ENCODE assay signal across 15 cellular contexts in the genomic region with DNA sequence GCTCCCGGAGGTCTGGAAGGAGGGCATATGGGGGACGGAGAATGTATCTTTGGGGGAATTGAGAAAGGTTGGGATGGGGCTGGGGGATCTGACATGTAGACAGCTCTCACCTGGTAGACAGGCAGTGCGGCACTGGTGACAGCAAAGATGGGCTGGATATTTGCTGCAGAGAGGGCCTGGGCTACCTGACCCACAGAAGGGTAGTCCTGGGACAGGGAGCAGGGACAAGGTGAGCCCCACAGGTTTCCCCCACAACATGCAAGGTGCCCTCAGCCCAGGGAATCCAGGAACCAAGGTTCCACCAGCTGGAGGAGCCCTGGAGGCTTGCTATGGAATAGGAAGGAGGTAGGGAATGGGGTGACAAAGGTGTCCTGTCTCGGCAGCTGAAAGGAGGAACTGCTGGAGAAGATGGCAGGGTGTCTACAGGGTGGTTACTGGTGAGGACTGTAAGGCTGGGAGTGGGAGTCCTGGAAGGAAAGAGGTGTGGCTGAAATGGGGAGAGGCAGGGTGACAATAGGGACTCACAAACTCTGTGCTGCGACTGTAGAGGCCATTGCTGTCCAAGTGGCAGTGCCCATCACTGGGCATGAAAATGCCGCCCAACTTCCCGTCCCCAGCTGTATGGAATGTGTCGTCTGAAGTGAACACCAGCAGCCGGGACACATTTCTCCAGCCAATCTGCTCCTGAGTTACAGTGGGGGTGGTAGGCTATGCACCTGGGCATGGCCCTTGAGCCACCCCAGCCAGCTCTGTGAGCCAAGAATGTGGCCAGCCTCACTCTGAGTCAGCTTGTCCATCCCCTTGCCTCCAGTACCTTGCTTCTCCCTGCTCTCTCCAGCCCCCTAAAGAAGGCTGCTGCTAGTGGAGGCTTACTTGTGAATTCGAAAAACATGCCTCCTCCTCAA. TPM values are rescaled to one million over a fixed set of nuclear protein-coding genes. Genes with fewer than 3 reads are reported as not detected.
A peak's percentile ranks its signal among the peaks of the same experiment; 100 is the strongest.
DNase-seq lines count a peak whose midpoint lies in the region; ATAC-seq, FAIRE-seq and TF ChIP-seq lines count a peak whose summit lies in the region.
"Had no signal": no experiment of that assay in that cellular context is flagged by ENCODE, and none has a peak within 500 bp of the region (broad histone marks: within the 10 kb centered on the region; RNA-seq: fewer than 3 reads in every experiment).

No MANE protein-coding gene starts in this region.

- DNase-seq in CD4-positive, alpha-beta T cell: no peak
- DNase-seq in GM12891 (ENCODE audit: insufficient read length, low spot score) (no peak), T-helper 17 cell (no peak), HepG2 (ENCODE audit: low spot score) (no peak), germinal center (ENCODE audit: low spot score) (no peak)
- DNase-seq: left ventricle myocardium inferior; NCI-H1105 treated with DMSO at 0.1 percent for 48 hours; nephron progenitor cell; stimulated activated CD4-positive, alpha-beta T cell treated with anti-CD3 and anti-CD28 coated beads, Interleukin-2, amount 100 ng/mL, for 24 hours had no signal

- 70% methylated on average over 10 of the region's 10 CpGs for WGBS in HepG2 (ENCODE audit: low lambda C conversion rate)

- peaks cover 2% of the 10 kb centered on the region; the same call in 1 of the 2 replicates for H4K20me1 ChIP-seq in HepG2 (ENCODE audit: insufficient read depth, low read length)

- no peak for ATAC-seq in CD4-positive, alpha-beta T cell (ENCODE audit: poor library complexity)
- ATAC-seq in T-helper 17 cell (no peak), HepG2 (0 out of 3 replicates have a peak, but pooled peaks have one; percentile 1), HG03175 (IDR thresholded peaks at IDR 0.05; ENCODE audit: unreplicated experiment) (no peak), HG02938 (IDR thresholded peaks at IDR 0.05; ENCODE audit: unreplicated experiment) (no peak)

- H3K4me3 Mint-ChIP-seq in CD4-positive, alpha-beta T cell: peak overlapping the region; percentile 45
- no peak overlapping the region for H3K4me3 Mint-ChIP-seq in T-helper 17 cell
- H3K4me3 Mint-ChIP-seq: dendritic cell treated with granulocyte-macrophage colony-stimulating factor and Interleukin-4, amounts not matched to agents 40 ng/mL and 50 ng/mL, for 4 days; nephron progenitor cell had no signal

- CTCF ChIA-PET in CD4-positive, alpha-beta T cell (lab: Charles Lee): interaction anchor here (1.2 to 1.4 kb wide), 3 partner anchors 18 to 36 kb away, joined by 3 to 4 read pairs (median 4); no protein-coding TSS in a partner anchor
- CTCF ChIA-PET in HepG2 (lab: Yijun Ruan, JAX; ENCODE audit: low intra/inter-chr PET ratio, low total read pairs): no interaction called here

- H3K9me3 Mint-ChIP-seq in CD4-positive, alpha-beta T cell: no peaks in the 10 kb centered on the region
- H3K9me3 Mint-ChIP-seq: dendritic cell treated with granulocyte-macrophage colony-stimulating factor and Interleukin-4, amounts not matched to agents 40 ng/mL and 50 ng/mL, for 4 days; nephron progenitor cell had no signal

- peaks cover 61% of the 10 kb centered on the region for H3K4me1 Mint-ChIP-seq in CD4-positive, alpha-beta T cell (ENCODE audit: low read depth)
- H3K4me1 Mint-ChIP-seq in T-helper 17 cell: peaks cover 45% of the 10 kb centered on the region
- H3K4me1 Mint-ChIP-seq: nephron progenitor cell had no signal

- no peak overlapping the region for H3K4me2 ChIP-seq in HepG2 (ENCODE audit: low read depth, low read length)

- TF ChIP-seq CTCF in CD4-positive, alpha-beta T cell (IDR thresholded peaks at IDR 0.05): no peak
- no peak for TF ChIP-seq CTCF in HepG2 (CRISPR knock-in tag; IDR thresholded peaks at IDR 0.05)

- POLR2A ChIA-PET in CD4-positive, alpha-beta T cell (lab: Charles Lee): interaction anchor here (1.1 to 2.0 kb wide), 5 partner anchors 11 to 149 kb away, joined by 3 to 18 read pairs (median 4); partner anchors contain the start of genes CSAD, ITGB7, SPRYD3 and ZNF740
- POLR2A ChIA-PET in HepG2 (lab: Yijun Ruan, JAX): interaction anchor here (0.7 to 1.6 kb wide), 7 partner anchors 13 to 130 kb away, joined by 3 to 5 read pairs (median 4); partner anchors contain the start of genes PFDN5 and SPRYD3

- FAIRE-seq in GM12891 (lab: Jason Lieb, UNC) (no peak), HepG2 (lab: Jason Lieb, UNC) (no peak)
- FAIRE-seq: GM19239 had no signal

- H3K27ac ChIP-seq in CD4-positive, alpha-beta T cell (ENCODE audit: low read depth, low read length): peak overlapping the region; percentile 73
- no peak overlapping the region for H3K27ac ChIP-seq in HepG2 (ENCODE audit: extremely low read length, insufficient read depth, low read length)
- H3K27ac ChIP-seq: left ventricle myocardium inferior, right atrium auricular region, tibial artery had no signal

- no peaks in the 10 kb centered on the region for H3K27me3 ChIP-seq in CD4-positive, alpha-beta T cell (ENCODE audit: control insufficient read depth, insufficient read depth, low read length)
- 0 out of 5 replicates have a peak, but pooled peaks cover 0 to 2% of the 10 kb centered on the region in 2 experiments for H3K27me3 ChIP-seq in HepG2 (ENCODE audit: control insufficient read depth in 1 of 2, insufficient read depth in 2 of 2, low read length in 2 of 2)
- H3K27me3 ChIP-seq: right atrium auricular region, tibial artery had no signal

- intact Hi-C loops in CD4-positive, alpha-beta T cell (cut with DNase I, micrococcal nuclease): loop anchor here in 1 of 2 experiments (10.0 kb wide), 1 partner anchor 131 kb away; no protein-coding TSS in a partner anchor
- intact Hi-C loops in HepG2 (cut with micrococcal nuclease; ENCODE audit: unreplicated experiment): loop anchor here (2.0 kb wide), 1 partner anchor 37 kb away; no protein-coding TSS in a partner anchor

- BruUV-seq in HepG2 (replicated peaks; lab: Mats Ljungman, UMichigan): no TSS peak

- H3K27me3 Mint-ChIP-seq in CD4-positive, alpha-beta T cell: no peaks in the 10 kb centered on the region
- H3K27me3 Mint-ChIP-seq in T-helper 17 cell: no peaks in the 10 kb centered on the region

- TF ChIP-seq EP300 in HepG2 (IDR thresholded peaks at IDR 0.05; ENCODE audit: low read depth in 2 of 2, low read length in 2 of 2) (no peak), HepG2 (CRISPR knock-in tag; IDR thresholded peaks at IDR 0.05; ENCODE audit: borderline replicate concordance) (no peak)

- in situ Hi-C loops in HepG2 (cut with HindIII; ENCODE audit: extremely low pct_ligation_motif_present, low pct_unique_long_range_greater_than_20kb): no loop called here

- H3K9me3 ChIP-seq in CD4-positive, alpha-beta T cell (ENCODE audit: control insufficient read depth, low read length): no peaks in the 10 kb centered on the region
- H3K9me3 ChIP-seq in T-helper 17 cell (ENCODE audit: control insufficient read depth, low read length, poor library complexity, severe bottlenecking): no peaks in the 10 kb centered on the region
- no peaks in the 10 kb centered on the region for H3K9me3 ChIP-seq in HepG2 (ENCODE audit: low read length)
- H3K9me3 ChIP-seq: left ventricle myocardium inferior, right atrium auricular region, tibial artery had no signal

- no peaks in the 10 kb centered on the region for H3K79me2 ChIP-seq in HepG2 (ENCODE audit: insufficient read depth, low read length)

- H3K27ac Mint-ChIP-seq in CD4-positive, alpha-beta T cell: peak overlapping the region; percentile 80
- H3K27ac Mint-ChIP-seq in T-helper 17 cell: peak overlapping the region; percentile 99
- H3K27ac Mint-ChIP-seq: dendritic cell treated with granulocyte-macrophage colony-stimulating factor and Interleukin-4, amounts not matched to agents 40 ng/mL and 50 ng/mL, for 4 days; nephron progenitor cell had no signal

- no peak for TF ChIP-seq RAD21 in HepG2 (CRISPR knock-in tag; IDR thresholded peaks at IDR 0.05)

- peaks cover 42% of the 10 kb centered on the region for H3K4me1 ChIP-seq in HepG2 (ENCODE audit: insufficient read depth, low read length)

- no peak overlapping the region for H3K9ac ChIP-seq in HepG2 (ENCODE audit: insufficient read depth, low read depth, low read length)

- peaks cover 94% of the 10 kb centered on the region for H3K36me3 Mint-ChIP-seq in CD4-positive, alpha-beta T cell (ENCODE audit: low read depth)
- H3K36me3 Mint-ChIP-seq in T-helper 17 cell (ENCODE audit: low read depth): peaks cover 16% of the 10 kb centered on the region

- no peak overlapping the region for H2AFZ ChIP-seq in HepG2 (ENCODE audit: low read length)

- H3K4me3 ChIP-seq in HepG2 (replicated peaks in 1 of 3; ENCODE audit: insufficient read depth in 1 of 3, low read depth in 2 of 3, low read length in 3 of 3): no peak overlapping the region
- H3K4me3 ChIP-seq: left ventricle myocardium inferior, right atrium auricular region, tibial artery had no signal

- H3K36me3 ChIP-seq in HepG2 (replicated peaks in 1 of 2; ENCODE audit: control insufficient read depth in 1 of 2, insufficient read depth in 2 of 2, low read length in 2 of 2): no peaks in the 10 kb centered on the region; a peak in 2 of 5 replicates
- H3K36me3 ChIP-seq: left ventricle myocardium inferior, right atrium auricular region had no signal

- TF ChIP-seq POLR2A in GM12891 (IDR thresholded peaks at IDR 0.05; ENCODE audit: low read depth, low read length) (peak; percentile 30; the same call in 1 of the 2 replicates), HepG2 (IDR thresholded peaks at IDR 0.05; ENCODE audit: insufficient read depth in 1 of 2, low read depth in 2 of 2, low read length in 2 of 2) (peak in 1 of 2 experiments; percentile 18; a peak in 1 of 4 replicates)

RNA-seq across cellular contexts. Expression of gene ITGB7, which starts 11.3 kb away (rescaled TPM):
- total RNA-seq in CD4-positive, alpha-beta T cell: 100 to 1,000 TPM; 166 to 180 TPM
- 154 TPM for polyA plus RNA-seq in GM12891 (2012; ENCODE audit: low read depth, missing spikeins)
- 100 to 1,000 TPM; 306 to 367 TPM for total RNA-seq in T-helper 17 cell
- total RNA-seq in HepG2 (2016; rRNA removed; fragmentation: Illumina TruSeq; extraction: Trizol): 0.13 and 0.18 TPM in 2 replicates
- total RNA-seq in HepG2 (2016; cell fraction: cytosol; rRNA removed; fragmentation: Illumina TruSeq; extraction: Trizol; ENCODE audit: low read depth): not detected in 2 replicates
- total RNA-seq in HepG2 (2016; cell fraction: insoluble cytoplasmic fraction; rRNA removed; fragmentation: Illumina TruSeq; extraction: Trizol): 0.32 TPM in 1 of 2 replicates, not detected in the other
- total RNA-seq in HepG2 (2016; cell fraction: membrane; rRNA removed; fragmentation: Illumina TruSeq; extraction: Trizol): not detected in 2 replicates
- total RNA-seq in HepG2 (2016; cell fraction: nucleus; rRNA removed; fragmentation: Illumina TruSeq; extraction: Trizol): not detected in 2 replicates
- polyA plus RNA-seq in HepG2 (2011; rRNA removed): 0.14 and 0.16 TPM in 2 replicates
- 0.09 and 0.13 TPM in 2 replicates for polyA plus RNA-seq in HepG2 (2011; cell fraction: cytosol; rRNA removed)
- 0.39 and 0.40 TPM in 2 replicates for polyA plus RNA-seq in HepG2 (2011; cell fraction: nucleus; rRNA removed)
- polyA plus RNA-seq in HepG2 (2012): 0.20 and 0.30 TPM in 2 replicates
- not detected in 2 replicates for polyA plus RNA-seq in HepG2 (2016; cell fraction: cytosol; fragmentation: Illumina TruSeq; extraction: Trizol; ENCODE audit: low read depth)
- 0.33 TPM in 1 of 2 replicates, not detected in the other for polyA plus RNA-seq in HepG2 (2016; cell fraction: insoluble cytoplasmic fraction; fragmentation: Illumina TruSeq; extraction: Trizol; ENCODE audit: low read depth)
- not detected in 2 replicates for polyA plus RNA-seq in HepG2 (2016; cell fraction: membrane; fragmentation: Illumina TruSeq; extraction: Trizol; ENCODE audit: low read depth)
- polyA plus RNA-seq in HepG2 (2016; cell fraction: nucleus; fragmentation: Illumina TruSeq; extraction: Trizol; ENCODE audit: insufficient read depth, low read depth): 0.20 TPM in 1 of 2 replicates, not detected in the other
- 0.40 and 2.6 TPM in 2 replicates for polyA minus RNA-seq in HepG2 (2011; rRNA and poly(A)+ RNA removed; ENCODE audit: low replicate concordance)
- polyA minus RNA-seq in HepG2 (2011; cell fraction: cytosol; rRNA and poly(A)+ RNA removed): not detected in 2 replicates
- not detected in 2 replicates for polyA minus RNA-seq in HepG2 (2011; cell fraction: nucleus; rRNA and poly(A)+ RNA removed)

RNA-seq across cellular contexts. Expression of gene CSAD, which starts 15.0 kb away (rescaled TPM):
- 10 to 100 TPM; 56.7 to 57.3 TPM for total RNA-seq in CD4-positive, alpha-beta T cell
- 8.6 TPM for polyA plus RNA-seq in GM12891 (2012; ENCODE audit: low read depth, missing spikeins)
- 10 to 100 TPM; 57.2 to 61.0 TPM for total RNA-seq in T-helper 17 cell
- 2.7 and 7.2 TPM in 2 replicates for total RNA-seq in HepG2 (2016; rRNA removed; fragmentation: Illumina TruSeq; extraction: Trizol)
- 3.9 and 6.0 TPM in 2 replicates for total RNA-seq in HepG2 (2016; cell fraction: cytosol; rRNA removed; fragmentation: Illumina TruSeq; extraction: Trizol; ENCODE audit: low read depth)
- 1.3 and 7.7 TPM in 2 replicates for total RNA-seq in HepG2 (2016; cell fraction: insoluble cytoplasmic fraction; rRNA removed; fragmentation: Illumina TruSeq; extraction: Trizol)
- total RNA-seq in HepG2 (2016; cell fraction: membrane; rRNA removed; fragmentation: Illumina TruSeq; extraction: Trizol): 2.3 TPM in 2 replicates
- total RNA-seq in HepG2 (2016; cell fraction: nucleus; rRNA removed; fragmentation: Illumina TruSeq; extraction: Trizol): 12.9 and 16.2 TPM in 2 replicates
- 23.5 and 25.2 TPM in 2 replicates for polyA plus RNA-seq in HepG2 (2011; rRNA removed)
- 4.3 and 5.6 TPM in 2 replicates for polyA plus RNA-seq in HepG2 (2011; cell fraction: cytosol; rRNA removed)
- 112 and 125 TPM in 2 replicates for polyA plus RNA-seq in HepG2 (2011; cell fraction: nucleus; rRNA removed)
- polyA plus RNA-seq in HepG2 (2012): 10.0 and 10.8 TPM in 2 replicates
- polyA plus RNA-seq in HepG2 (2016; cell fraction: cytosol; fragmentation: Illumina TruSeq; extraction: Trizol; ENCODE audit: low read depth): 0.41 and 0.44 TPM in 2 replicates
- polyA plus RNA-seq in HepG2 (2016; cell fraction: insoluble cytoplasmic fraction; fragmentation: Illumina TruSeq; extraction: Trizol; ENCODE audit: low read depth): 2.9 and 3.3 TPM in 2 replicates
- 1.2 TPM in 2 replicates for polyA plus RNA-seq in HepG2 (2016; cell fraction: membrane; fragmentation: Illumina TruSeq; extraction: Trizol; ENCODE audit: low read depth)
- 64.6 and 67.6 TPM in 2 replicates for polyA plus RNA-seq in HepG2 (2016; cell fraction: nucleus; fragmentation: Illumina TruSeq; extraction: Trizol; ENCODE audit: insufficient read depth, low read depth)
- polyA minus RNA-seq in HepG2 (2011; rRNA and poly(A)+ RNA removed; ENCODE audit: low replicate concordance): 12.1 and 29.8 TPM in 2 replicates
- polyA minus RNA-seq in HepG2 (2011; cell fraction: cytosol; rRNA and poly(A)+ RNA removed): 1.8 and 1.9 TPM in 2 replicates
- polyA minus RNA-seq in HepG2 (2011; cell fraction: nucleus; rRNA and poly(A)+ RNA removed): 20.1 and 26.4 TPM in 2 replicates

RNA-seq across cellular contexts. Expression of gene ZNF740, which starts 15.2 kb away (rescaled TPM):
- total RNA-seq in CD4-positive, alpha-beta T cell: 10 to 100 TPM; 24.4 to 24.7 TPM
- polyA plus RNA-seq in GM12891 (2012; ENCODE audit: low read depth, missing spikeins): 10.6 TPM
- total RNA-seq in T-helper 17 cell (10 to 100 TPM; 24.3 to 34.6 TPM), HepG2 (2016; rRNA removed; fragmentation: Illumina TruSeq; extraction: Trizol) (15.0 and 16.9 TPM in 2 replicates)
- total RNA-seq in HepG2 (2016; cell fraction: cytosol; rRNA removed; fragmentation: Illumina TruSeq; extraction: Trizol; ENCODE audit: low read depth): 2.4 and 4.8 TPM in 2 replicates
- 13.9 and 16.1 TPM in 2 replicates for total RNA-seq in HepG2 (2016; cell fraction: insoluble cytoplasmic fraction; rRNA removed; fragmentation: Illumina TruSeq; extraction: Trizol)
- 11.3 and 11.8 TPM in 2 replicates for total RNA-seq in HepG2 (2016; cell fraction: membrane; rRNA removed; fragmentation: Illumina TruSeq; extraction: Trizol)
- total RNA-seq in HepG2 (2016; cell fraction: nucleus; rRNA removed; fragmentation: Illumina TruSeq; extraction: Trizol): 20.9 and 23.7 TPM in 2 replicates
- polyA plus RNA-seq in HepG2 (2011; rRNA removed): 19.0 and 22.0 TPM in 2 replicates
- polyA plus RNA-seq in HepG2 (2011; cell fraction: cytosol; rRNA removed): 7.2 and 8.9 TPM in 2 replicates
- polyA plus RNA-seq in HepG2 (2011; cell fraction: nucleus; rRNA removed): 49.3 and 50.2 TPM in 2 replicates
- polyA plus RNA-seq in HepG2 (2012): 15.4 and 16.5 TPM in 2 replicates
- 1.4 and 2.0 TPM in 2 replicates for polyA plus RNA-seq in HepG2 (2016; cell fraction: cytosol; fragmentation: Illumina TruSeq; extraction: Trizol; ENCODE audit: low read depth)
- 11.3 and 12.0 TPM in 2 replicates for polyA plus RNA-seq in HepG2 (2016; cell fraction: insoluble cytoplasmic fraction; fragmentation: Illumina TruSeq; extraction: Trizol; ENCODE audit: low read depth)
- polyA plus RNA-seq in HepG2 (2016; cell fraction: membrane; fragmentation: Illumina TruSeq; extraction: Trizol; ENCODE audit: low read depth): 4.1 and 5.8 TPM in 2 replicates
- polyA plus RNA-seq in HepG2 (2016; cell fraction: nucleus; fragmentation: Illumina TruSeq; extraction: Trizol; ENCODE audit: insufficient read depth, low read depth): 21.2 and 25.1 TPM in 2 replicates
- polyA minus RNA-seq in HepG2 (2011; rRNA and poly(A)+ RNA removed; ENCODE audit: low replicate concordance): 41.0 and 77.8 TPM in 2 replicates
- 8.4 and 10.6 TPM in 2 replicates for polyA minus RNA-seq in HepG2 (2011; cell fraction: cytosol; rRNA and poly(A)+ RNA removed)
- 91.4 and 93.6 TPM in 2 replicates for polyA minus RNA-seq in HepG2 (2011; cell fraction: nucleus; rRNA and poly(A)+ RNA removed)

RNA-seq across cellular contexts. Expression of gene RARG, which starts 36.2 kb away (rescaled TPM):
- total RNA-seq in CD4-positive, alpha-beta T cell: 10 to 100 TPM; 14.0 to 15.8 TPM
- 4.0 TPM for polyA plus RNA-seq in GM12891 (2012; ENCODE audit: low read depth, missing spikeins)
- 10 to 100 TPM; 57.6 to 57.8 TPM for total RNA-seq in T-helper 17 cell
- 0.77 and 0.91 TPM in 2 replicates for total RNA-seq in HepG2 (2016; rRNA removed; fragmentation: Illumina TruSeq; extraction: Trizol)
- total RNA-seq in HepG2 (2016; cell fraction: cytosol; rRNA removed; fragmentation: Illumina TruSeq; extraction: Trizol; ENCODE audit: low read depth): 0.18 and 0.91 TPM in 2 replicates
- 0.49 and 1.3 TPM in 2 replicates for total RNA-seq in HepG2 (2016; cell fraction: insoluble cytoplasmic fraction; rRNA removed; fragmentation: Illumina TruSeq; extraction: Trizol)
- total RNA-seq in HepG2 (2016; cell fraction: membrane; rRNA removed; fragmentation: Illumina TruSeq; extraction: Trizol): 0.90 and 1.1 TPM in 2 replicates
- total RNA-seq in HepG2 (2016; cell fraction: nucleus; rRNA removed; fragmentation: Illumina TruSeq; extraction: Trizol): 0.72 and 1.5 TPM in 2 replicates
- 1.5 and 1.6 TPM in 2 replicates for polyA plus RNA-seq in HepG2 (2011; rRNA removed)
- 0.87 and 1.9 TPM in 2 replicates for polyA plus RNA-seq in HepG2 (2011; cell fraction: cytosol; rRNA removed)
- polyA plus RNA-seq in HepG2 (2011; cell fraction: nucleus; rRNA removed): 3.2 and 4.1 TPM in 2 replicates
- 0.89 and 0.92 TPM in 2 replicates for polyA plus RNA-seq in HepG2 (2012)
- 0.21 and 0.27 TPM in 2 replicates for polyA plus RNA-seq in HepG2 (2016; cell fraction: cytosol; fragmentation: Illumina TruSeq; extraction: Trizol; ENCODE audit: low read depth)
- 1.0 and 1.1 TPM in 2 replicates for polyA plus RNA-seq in HepG2 (2016; cell fraction: insoluble cytoplasmic fraction; fragmentation: Illumina TruSeq; extraction: Trizol; ENCODE audit: low read depth)
- polyA plus RNA-seq in HepG2 (2016; cell fraction: membrane; fragmentation: Illumina TruSeq; extraction: Trizol; ENCODE audit: low read depth): 0.57 and 0.81 TPM in 2 replicates
- 2.2 and 2.3 TPM in 2 replicates for polyA plus RNA-seq in HepG2 (2016; cell fraction: nucleus; fragmentation: Illumina TruSeq; extraction: Trizol; ENCODE audit: insufficient read depth, low read depth)
- polyA minus RNA-seq in HepG2 (2011; rRNA and poly(A)+ RNA removed; ENCODE audit: low replicate concordance): 4.0 and 33.4 TPM in 2 replicates
- polyA minus RNA-seq in HepG2 (2011; cell fraction: cytosol; rRNA and poly(A)+ RNA removed): 0.99 and 1.1 TPM in 2 replicates
- polyA minus RNA-seq in HepG2 (2011; cell fraction: nucleus; rRNA and poly(A)+ RNA removed): 0.25 and 1.7 TPM in 2 replicates

Comparison
In these comparisons a context has a peak if more than half of its experiments do, and no peak if none do; other contexts are left out.
1. RNA of gene ITGB7, which starts 11.3 kb away (total RNA-seq): 306 to 367 TPM in T-helper 17 cell and 166 to 180 TPM in CD4-positive, alpha-beta T cell; 0.13 to 0.32 TPM in HepG2; every median in the first group is over 100 times any median in the second.